8 cellular contexts compared by ENCODE assay signal in the genomic region with DNA sequence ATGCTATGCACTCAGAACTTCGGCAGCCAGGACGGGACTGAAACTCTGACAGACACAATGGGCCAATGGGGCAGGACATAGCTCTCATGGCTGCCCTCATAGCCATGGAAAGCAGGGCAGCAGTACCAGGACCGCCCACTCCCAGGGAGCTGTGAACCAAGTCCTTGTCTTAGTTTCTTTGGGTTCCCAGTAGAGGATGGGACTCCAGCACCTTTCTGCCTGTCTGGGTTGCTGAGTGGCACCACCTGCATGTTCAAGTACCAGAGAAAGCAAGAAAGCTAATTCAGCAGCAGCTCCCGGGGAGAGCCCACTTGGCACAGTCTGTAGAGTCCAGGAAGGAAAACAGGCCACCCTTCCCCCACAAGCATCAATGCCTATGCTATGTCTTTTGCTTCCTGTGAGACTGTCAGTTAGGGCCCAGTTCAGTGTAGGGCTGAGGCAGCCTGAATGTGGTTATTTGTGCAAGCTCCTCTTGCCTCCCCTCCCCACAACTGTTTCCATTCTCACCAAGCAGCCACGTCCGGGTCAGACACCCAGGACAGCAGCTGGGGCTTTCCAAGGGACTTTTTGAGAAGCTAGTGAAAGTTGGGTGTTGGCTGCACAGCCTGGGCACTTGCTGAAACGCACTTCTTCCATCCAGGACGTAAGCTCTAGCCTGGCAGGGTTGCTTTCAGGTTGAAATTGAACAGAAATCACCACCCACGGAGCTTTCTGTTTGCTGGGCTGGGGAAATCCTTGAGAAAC. TPM values are rescaled to one million over a fixed set of nuclear protein-coding genes. Genes with fewer than 3 reads are reported as not detected.
DNase-seq lines count a peak whose midpoint lies in the region; ATAC-seq and TF ChIP-seq lines count a peak whose summit lies in the region.

No MANE protein-coding gene starts in this region.

- no peaks in the 10 kb centered on the region for H3K9me3 Mint-ChIP-seq in activated T-cell treated with anti-CD3 and anti-CD28 coated beads, Interleukin-2, amount 50 U/mL, for 72 hours

- peaks cover 35 to 72% of the 10 kb centered on the region in 2 donors for H3K36me3 Mint-ChIP-seq in activated T-cell treated with anti-CD3 and anti-CD28 coated beads, Interleukin-2, amount 50 U/mL, for 72 hours (ENCODE audit: insufficient read depth in 2 of 2)

- H3K9me3 ChIP-seq in muscle layer of duodenum (ENCODE audit: control insufficient read depth in 1 of 2, low read length in 2 of 2), result no peaks in the 10 kb centered on the region
- H3K9me3 ChIP-seq in BE2C, result no peaks in the 10 kb centered on the region

- DNase-seq in GM13976 (ENCODE audit: low spot score) (peak; percentile 77), NOMO-1 treated with DMSO at 0.1 percent for 48 hours (lab: John Stamatoyannopoulos, UW; ENCODE audit: unreplicated experiment) (peak; percentile 82), BE2C (no peak), NCI-H1417 treated with DMSO at 0.1 percent for 48 hours (lab: John Stamatoyannopoulos, UW) (no peak), HCEC 1CT (no peak)
- DNase-seq in activated T-cell treated with anti-CD3 and anti-CD28 coated beads, Interleukin-2, amount 50 U/mL, for 72 hours, result peak; percentile 92 to 94

- H3K4me3 Mint-ChIP-seq in activated T-cell treated with anti-CD3 and anti-CD28 coated beads, Interleukin-2, amount 50 U/mL, for 72 hours, result peak overlapping the region; percentile 89 to 93

- H3K4me1 ChIP-seq in muscle layer of duodenum (ENCODE audit: control insufficient read depth in 1 of 2, insufficient read depth in 2 of 2, low read length in 2 of 2), result peaks cover 3 to 13% of the 10 kb centered on the region in 2 donors
- H3K4me1 ChIP-seq in BE2C, result peaks cover under 1% of the 10 kb centered on the region; the same call in 1 of the 2 replicates

- H3K4me3 ChIP-seq in muscle layer of duodenum (ENCODE audit: low read depth in 1 of 2, low read length in 2 of 2) (peak overlapping the region in 1 of 2 donors; percentile 11), BE2C (ENCODE audit: low read depth, low read length) (no peak overlapping the region)

- ATAC-seq in HG02623 (IDR thresholded peaks at IDR 0.05; ENCODE audit: unreplicated experiment), result peak; percentile 86
- peak; percentile 86 to 87 for ATAC-seq in activated T-cell treated with anti-CD3 and anti-CD28 coated beads, Interleukin-2, amount 50 U/mL, for 72 hours (replicated peaks in 1 of 2)

- H3K4me1 Mint-ChIP-seq in activated T-cell treated with anti-CD3 and anti-CD28 coated beads, Interleukin-2, amount 50 U/mL, for 72 hours (ENCODE audit: low read depth), result peaks cover 92% of the 10 kb centered on the region

- H3K27ac ChIP-seq in muscle layer of duodenum (ENCODE audit: low read length), result peak overlapping the region; percentile 29

- no peak for TF ChIP-seq CTCF in GM13976 (IDR thresholded peaks at IDR 0.05; ENCODE audit: borderline replicate concordance, control extremely low read depth, extremely low read depth, insufficient read depth, missing control alignments)
- TF ChIP-seq CTCF in BE2C (IDR thresholded peaks at IDR 0.05; ENCODE audit: low read depth, low read length), result no peak

- H3K27me3 Mint-ChIP-seq in activated T-cell treated with anti-CD3 and anti-CD28 coated beads, Interleukin-2, amount 50 U/mL, for 72 hours (ENCODE audit: low read depth), result no peaks in the 10 kb centered on the region

- in situ Hi-C loops in GM13976 (cut with MboI; ENCODE audit: low sequenced_read_pairs, unreplicated experiment), result no loop called here

- H3K27me3 ChIP-seq in muscle layer of duodenum (ENCODE audit: low read depth, low read length), result no peaks in the 10 kb centered on the region
- no peaks in the 10 kb centered on the region for H3K27me3 ChIP-seq in BE2C

- H3K36me3 ChIP-seq in muscle layer of duodenum (ENCODE audit: control insufficient read depth in 1 of 2, insufficient read depth in 2 of 2, low read length in 2 of 2), result peaks cover 49 to 58% of the 10 kb centered on the region in 2 donors
- H3K36me3 ChIP-seq in BE2C, result peaks cover 35% of the 10 kb centered on the region

- H3K27ac Mint-ChIP-seq in activated T-cell treated with anti-CD3 and anti-CD28 coated beads, Interleukin-2, amount 50 U/mL, for 72 hours, result peak overlapping the region; percentile 99

RNA-seq across cellular contexts. Expression of a gene that starts 7.8 kb away (rescaled TPM):
- 100 to 1,000 TPM; 101 to 110 TPM for total RNA-seq in activated T-cell treated with anti-CD3 and anti-CD28 coated beads, Interleukin-2, amount 50 U/mL, for 72 hours
- 510 TPM for polyA plus RNA-seq in BE2C (2012; ENCODE audit: insufficient read depth, insufficient read length, low read depth)

RNA-seq across cellular contexts. Expression of a gene that starts 15.6 kb away (rescaled TPM):
- total RNA-seq in activated T-cell treated with anti-CD3 and anti-CD28 coated beads, Interleukin-2, amount 50 U/mL, for 72 hours, result 10 to 100 TPM; 42.3 to 55.3 TPM
- polyA plus RNA-seq in BE2C (2012; ENCODE audit: insufficient read depth, insufficient read length, low read depth), result 3.1 TPM

Comparison
In these comparisons a context has a peak if more than half of its experiments do, and no peak if none do; other contexts are left out.
1. DNase-seq: peak in GM13976 (single experiment), NOMO-1 treated with DMSO at 0.1 percent for 48 hours (single experiment) and activated T-cell treated with anti-CD3 and anti-CD28 coated beads, Interleukin-2, amount 50 U/mL, for 72 hours (2 of 2); none in BE2C (single experiment), NCI-H1417 treated with DMSO at 0.1 percent for 48 hours (single experiment) and HCEC 1CT (single experiment).